Comparison of ENCODE assay signal across 24 cellular contexts in the genomic region with DNA sequence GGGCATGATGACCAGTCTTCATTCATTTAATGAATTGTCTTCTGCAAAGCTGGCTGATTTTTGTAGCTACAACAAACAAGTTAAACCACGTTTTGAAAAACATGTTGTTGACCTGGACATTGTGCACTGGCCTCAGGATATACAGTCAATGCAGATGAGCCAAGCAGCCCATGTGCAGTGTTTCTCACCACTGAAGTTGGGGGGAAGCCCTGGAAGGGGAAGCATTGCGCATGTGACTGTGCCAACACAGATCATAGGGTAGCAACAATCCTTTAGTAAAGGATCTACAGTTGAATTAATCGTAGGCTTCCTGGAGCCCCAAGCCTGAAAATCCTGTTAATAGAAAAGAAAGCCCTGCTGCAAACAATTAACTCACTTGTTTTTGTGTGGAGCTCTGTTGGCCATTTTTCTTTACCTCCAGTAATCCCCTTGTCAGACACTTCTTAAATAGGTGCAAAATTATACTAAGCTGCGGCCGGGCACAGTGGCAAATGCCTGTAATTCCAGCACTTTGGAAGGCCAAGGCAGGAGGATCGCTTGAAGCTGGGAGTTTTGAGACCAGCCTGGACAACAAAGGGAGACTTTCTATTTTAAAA.
DNase-seq lines count a peak whose midpoint lies in the region; ATAC-seq and TF ChIP-seq lines count a peak whose summit lies in the region.
"Had no signal": no experiment of that assay in that cellular context is flagged by ENCODE, and none has a peak within 500 bp of the region (broad histone marks: within the 10 kb centered on the region; RNA-seq: fewer than 3 reads in every experiment).

No MANE protein-coding gene starts in this region.

- no peak for ATAC-seq in naive thymus-derived CD4-positive, alpha-beta T cell
- ATAC-seq in upper lobe of left lung (ENCODE audit: low FRiP score in 2 of 2) = no peak
- no peak for ATAC-seq in GM21515 (IDR thresholded peaks at IDR 0.05; ENCODE audit: unreplicated experiment)
- ATAC-seq: A549; activated T-cell treated with anti-CD3 and anti-CD28 coated beads, Interleukin-2, amount 50 U/mL, for 72 hours; K562; stimulated activated naive CD8-positive, alpha-beta T cell treated with anti-CD3 and anti-CD28 coated beads, Interleukin-15, Interleukin-2, amounts not matched to agents 100 U/mL and 50 U/mL, for 24 hours had no signal

- H3K79me2 ChIP-seq in Karpas-422 (ENCODE audit: low read length) = peaks cover 83% of the 10 kb centered on the region

- H3K9me3 Mint-ChIP-seq in neural crest cell = peaks cover 2% of the 10 kb centered on the region
- peaks cover 0 to 4% (median 0%) of the 10 kb centered on the region in 11 donors for H3K9me3 Mint-ChIP-seq in naive thymus-derived CD4-positive, alpha-beta T cell
- H3K9me3 Mint-ChIP-seq: activated naive CD4-positive, alpha-beta T cell treated with anti-CD3 and anti-CD28 coated beads, Interleukin-2, amount 50 U/mL, for 24 hours; activated T-cell treated with anti-CD3 and anti-CD28 coated beads, Interleukin-2, amount 50 U/mL, for 72 hours had no signal

- H3K9me2 ChIP-seq in Karpas-422 (replicated peaks; ENCODE audit: insufficient read depth, low read length) = no peaks in the 10 kb centered on the region

- 83 to 87% methylated on average over 6 of the region's 6 CpGs for WGBS in upper lobe of left lung, 2 donors

- H3K4me1 Mint-ChIP-seq in neural crest cell = peaks cover 9% of the 10 kb centered on the region
- H3K4me1 Mint-ChIP-seq in naive thymus-derived CD4-positive, alpha-beta T cell = no peaks in the 10 kb centered on the region
- H3K4me1 Mint-ChIP-seq: activated naive CD4-positive, alpha-beta T cell treated with anti-CD3 and anti-CD28 coated beads, Interleukin-2, amount 50 U/mL, for 24 hours had no signal

- TF ChIP-seq CTCF in neural crest cell (conservative IDR thresholded peaks at IDR 0.05) = no peak
- TF ChIP-seq CTCF in upper lobe of left lung (IDR thresholded peaks at IDR 0.05) = no peak
- no peak for TF ChIP-seq CTCF in GM10266 (IDR thresholded peaks at IDR 0.05; ENCODE audit: control insufficient read depth, insufficient read depth, low read depth, missing control alignments)

- H3K27ac ChIP-seq in Karpas-422 (ENCODE audit: low read length) (peak overlapping the region; percentile 69), upper lobe of left lung (no peak overlapping the region)
- H3K27ac ChIP-seq in naive thymus-derived CD4-positive, alpha-beta T cell (ENCODE audit: low read depth, low read length) = no peak overlapping the region
- H3K27ac ChIP-seq: A549, right atrium auricular region, SJCRH30, tibial artery had no signal

- no peaks in the 10 kb centered on the region for H3K36me3 Mint-ChIP-seq in neural crest cell (ENCODE audit: low read depth)
- peaks cover 0 to 4% (median 0%) of the 10 kb centered on the region in 5 donors for H3K36me3 Mint-ChIP-seq in naive thymus-derived CD4-positive, alpha-beta T cell
- H3K36me3 Mint-ChIP-seq: activated naive CD4-positive, alpha-beta T cell treated with anti-CD3 and anti-CD28 coated beads, Interleukin-2, amount 50 U/mL, for 24 hours had no signal

- intact Hi-C loops in naive thymus-derived CD4-positive, alpha-beta T cell (cut with micrococcal nuclease) = no loop called here

- H3K4me3 ChIP-seq in Karpas-422 (ENCODE audit: low read length) = no peak overlapping the region
- no peak overlapping the region for H3K4me3 ChIP-seq in naive thymus-derived CD4-positive, alpha-beta T cell (ENCODE audit: low read length)
- no peak overlapping the region for H3K4me3 ChIP-seq in upper lobe of left lung
- H3K4me3 ChIP-seq: A549, K562, lung, right atrium auricular region, SJCRH30, tibial artery had no signal

- H3K27me3 ChIP-seq in Karpas-422 (ENCODE audit: low read length) (no peaks in the 10 kb centered on the region), upper lobe of left lung (no peaks in the 10 kb centered on the region)
- no peaks in the 10 kb centered on the region for H3K27me3 ChIP-seq in naive thymus-derived CD4-positive, alpha-beta T cell (ENCODE audit: control insufficient read depth in 2 of 2, insufficient read depth in 2 of 2, low read length in 2 of 2)
- H3K27me3 ChIP-seq: right atrium auricular region, SJCRH30, tibial artery had no signal

- CTCF ChIA-PET in naive thymus-derived CD4-positive, alpha-beta T cell (lab: Charles Lee) = no interaction called here

- DNase-seq in CD1c-positive myeloid dendritic cell (ENCODE audit: extremely low spot score) (peak; percentile 6), Karpas-422 (peak; percentile 49), amniotic epithelial cell (ENCODE audit: low read depth) (peak; percentile 0), neural crest cell (ENCODE audit: low read depth, low spot score) (no peak), upper lobe of left lung (no peak), GM10266 (ENCODE audit: extremely low spot score) (no peak)
- DNase-seq in naive thymus-derived CD4-positive, alpha-beta T cell = no peak
- DNase-seq: activated CD4-positive, alpha-beta T cell treated with anti-CD3 and anti-CD28 coated beads for 4 hours; activated T-cell treated with anti-CD3 and anti-CD28 coated beads, Interleukin-2, amount 50 U/mL, for 72 hours; COR-L47; effector memory CD4-positive, alpha-beta T cell; NCI-H2029 treated with DMSO at 0.1 percent for 48 hours; NCI-H226; SJCRH30; stimulated activated CD4-positive, alpha-beta T cell treated with anti-CD3 and anti-CD28 coated beads, Interleukin-4, amount 100 ng/mL, for 24 hours; stimulated activated naive CD8-positive, alpha-beta T cell treated with anti-CD3 and anti-CD28 coated beads, Interleukin-15, Interleukin-2, amounts not matched to agents 100 U/mL and 50 U/mL, for 24 hours; T-helper 1 cell; tibial artery had no signal

- H3K36me3 ChIP-seq in Karpas-422 (ENCODE audit: insufficient read depth, low read length) (no peaks in the 10 kb centered on the region), upper lobe of left lung (no peaks in the 10 kb centered on the region)
- H3K36me3 ChIP-seq in naive thymus-derived CD4-positive, alpha-beta T cell (ENCODE audit: control insufficient read depth in 2 of 3, insufficient read depth in 3 of 3, low read length in 3 of 3) = no peaks in the 10 kb centered on the region
- H3K36me3 ChIP-seq: right atrium auricular region, SJCRH30, tibial artery had no signal

- H4K20me1 ChIP-seq in Karpas-422 (ENCODE audit: insufficient read depth, low read depth, low read length) = no peaks in the 10 kb centered on the region

- H3K4me1 ChIP-seq in Karpas-422 (ENCODE audit: low read length) (peaks cover 46% of the 10 kb centered on the region), upper lobe of left lung (no peaks in the 10 kb centered on the region)
- no peaks in the 10 kb centered on the region for H3K4me1 ChIP-seq in naive thymus-derived CD4-positive, alpha-beta T cell (ENCODE audit: control insufficient read depth in 2 of 2, insufficient read depth in 2 of 2, low read length in 2 of 2)
- H3K4me1 ChIP-seq: A549, right atrium auricular region, SJCRH30, tibial artery had no signal

- no peaks in the 10 kb centered on the region for H3K9me3 ChIP-seq in Karpas-422 (ENCODE audit: low read length)
- H3K9me3 ChIP-seq in naive thymus-derived CD4-positive, alpha-beta T cell (ENCODE audit: control insufficient read depth in 2 of 3, low read length in 3 of 3) = no peaks in the 10 kb centered on the region
- H3K9me3 ChIP-seq in upper lobe of left lung = no peaks in the 10 kb centered on the region
- H3K9me3 ChIP-seq: A549, right atrium auricular region, SJCRH30, tibial artery had no signal

- POLR2A ChIA-PET in naive thymus-derived CD4-positive, alpha-beta T cell (lab: Charles Lee) = no interaction called here

- H3K27me3 Mint-ChIP-seq in neural crest cell (ENCODE audit: low read depth) = no peaks in the 10 kb centered on the region
- H3K27me3 Mint-ChIP-seq in naive thymus-derived CD4-positive, alpha-beta T cell = peaks cover 0 to 2% (median 0%) of the 10 kb centered on the region in 5 donors
- H3K27me3 Mint-ChIP-seq: activated naive CD4-positive, alpha-beta T cell treated with anti-CD3 and anti-CD28 coated beads, Interleukin-2, amount 50 U/mL, for 24 hours had no signal

- no peak overlapping the region for H3K4me3 Mint-ChIP-seq in neural crest cell
- H3K4me3 Mint-ChIP-seq in naive thymus-derived CD4-positive, alpha-beta T cell = no peak overlapping the region
- H3K4me3 Mint-ChIP-seq: activated naive CD4-positive, alpha-beta T cell treated with anti-CD3 and anti-CD28 coated beads, Interleukin-2, amount 50 U/mL, for 24 hours; activated T-cell treated with anti-CD3 and anti-CD28 coated beads, Interleukin-2, amount 50 U/mL, for 72 hours had no signal

- H3K27ac Mint-ChIP-seq in neural crest cell (ENCODE audit: unreplicated experiment) = peak overlapping the region; percentile 21
- H3K27ac Mint-ChIP-seq in naive thymus-derived CD4-positive, alpha-beta T cell = no peak overlapping the region
- H3K27ac Mint-ChIP-seq: activated naive CD4-positive, alpha-beta T cell treated with anti-CD3 and anti-CD28 coated beads, Interleukin-2, amount 50 U/mL, for 24 hours; activated T-cell treated with anti-CD3 and anti-CD28 coated beads, Interleukin-2, amount 50 U/mL, for 72 hours had no signal

- TF ChIP-seq POLR2A in upper lobe of left lung (IDR thresholded peaks at IDR 0.05) = no peak

- no peak for TF ChIP-seq EP300 in upper lobe of left lung (IDR thresholded peaks at IDR 0.05)

- peak overlapping the region; percentile 26 for H3K4me2 ChIP-seq in Karpas-422 (ENCODE audit: low read depth, low read length, poor library complexity, severe bottlenecking)
- H3K4me2 ChIP-seq: A549 had no signal

- no peak overlapping the region for H3K9ac ChIP-seq in Karpas-422 (ENCODE audit: low read length)

- no peak overlapping the region for H2AFZ ChIP-seq in Karpas-422 (ENCODE audit: low read length)

Comparison
In these comparisons a context has a peak if more than half of its experiments do, and no peak if none do; other contexts are left out.
1. DNase-seq: peak in CD1c-positive myeloid dendritic cell (single experiment), Karpas-422 (single experiment) and amniotic epithelial cell (single experiment); none in neural crest cell (single experiment), naive thymus-derived CD4-positive, alpha-beta T cell (0 of 9), upper lobe of left lung (0 of 2) and GM10266 (single experiment).